Comparison of ENCODE assay signal across 1 cellular context in genomic region chr2:236546561-236546961, GRCh38.
TF ChIP-seq lines count a peak whose summit lies in the region.

No MANE protein-coding gene starts in this region.

TF ChIP-seq in HepG2, 621 proteins besides CTCF, POLR2A, EP300 and RAD21:
- TF ChIP-seq MNT (IDR thresholded peaks at IDR 0.05), result no peak
- TF ChIP-seq ZNF142 (CRISPR knock-in tag; IDR thresholded peaks at IDR 0.05), result no peak
- no peak for TF ChIP-seq ZFX (CRISPR knock-in tag; IDR thresholded peaks at IDR 0.05; ENCODE audit: low read depth)
- TF ChIP-seq HNF1B (CRISPR knock-in tag; IDR thresholded peaks at IDR 0.05), result no peak
- no peak for TF ChIP-seq ZNF550 (CRISPR knock-in tag; IDR thresholded peaks at IDR 0.05; ENCODE audit: borderline replicate concordance)
- no peak for TF ChIP-seq CC2D1A (CRISPR knock-in tag; IDR thresholded peaks at IDR 0.05)
- no peak for TF ChIP-seq ZSCAN9 (CRISPR knock-in tag; IDR thresholded peaks at IDR 0.05; ENCODE audit: borderline replicate concordance)
- TF ChIP-seq ARID4A (CRISPR knock-in tag; IDR thresholded peaks at IDR 0.05; ENCODE audit: borderline replicate concordance), result no peak
- TF ChIP-seq SP140L (CRISPR knock-in tag; IDR thresholded peaks at IDR 0.05; ENCODE audit: borderline replicate concordance), result no peak
- no peak for TF ChIP-seq KAT2B (IDR thresholded peaks at IDR 0.05; ENCODE audit: borderline replicate concordance, low read depth, low read length)
- TF ChIP-seq ZNF709 (CRISPR knock-in tag; IDR thresholded peaks at IDR 0.05), result no peak
- TF ChIP-seq ZNF530 (CRISPR knock-in tag; IDR thresholded peaks at IDR 0.05; ENCODE audit: low read depth), result no peak
- no peak for TF ChIP-seq ZNF282 (IDR thresholded peaks at IDR 0.05; ENCODE audit: partially characterized antibody)
- no peak for TF ChIP-seq ZNF646 (CRISPR knock-in tag; IDR thresholded peaks at IDR 0.05)
- no peak for TF ChIP-seq MEF2D (CRISPR knock-in tag; IDR thresholded peaks at IDR 0.05)
- no peak for TF ChIP-seq NCOR1 (IDR thresholded peaks at IDR 0.05; ENCODE audit: borderline replicate concordance, low read length)
- no peak for TF ChIP-seq ZNF337 (CRISPR knock-in tag; IDR thresholded peaks at IDR 0.05; ENCODE audit: borderline replicate concordance, low read depth)
- no peak for TF ChIP-seq ZNF280D (CRISPR knock-in tag; IDR thresholded peaks at IDR 0.05)
- TF ChIP-seq ARID3A (IDR thresholded peaks at IDR 0.05; ENCODE audit: low read depth, low read length), result no peak
